In genomic region chr12:65664715-65665250, GRCh38 we compare ENCODE assay signal across 14 cellular contexts.
DNase-seq lines count a peak whose midpoint lies in the region; ATAC-seq and TF ChIP-seq lines count a peak whose summit lies in the region.
"Had no signal": no experiment of that assay in that cellular context is flagged by ENCODE, and none has a peak within 500 bp of the region (broad histone marks: within the 10 kb centered on the region; RNA-seq: fewer than 3 reads in every experiment).

No MANE protein-coding gene starts in this region.

- H3K4me1 ChIP-seq in PC-3 (ENCODE audit: insufficient read depth, low read length): peaks cover 20% of the 10 kb centered on the region
- H3K4me1 ChIP-seq: Caco-2, HAP-1 had no signal

- no peaks in the 10 kb centered on the region for H3K79me2 ChIP-seq in PC-3 (ENCODE audit: low read length)

- peaks cover 11 to 38% of the 10 kb centered on the region in 2 donors for H3K27me3 Mint-ChIP-seq in natural killer cell treated with Interleukin-12 subunit alpha and Interleukin-12 subunit beta and Interleukin-15 and Interleukin-18, amount 100 ng/mL, for 72 hours
- peaks cover 14% of the 10 kb centered on the region in 2 donors for H3K27me3 Mint-ChIP-seq in natural killer cell (ENCODE audit: low read depth in 2 of 2)
- H3K27me3 Mint-ChIP-seq: CD4-positive, alpha-beta T cell had no signal

- no peak overlapping the region for H3K4me2 ChIP-seq in PC-3 (ENCODE audit: low read length)

- CTCF ChIA-PET in PC-3 (lab: Charles Lee): no interaction called here

- peak; percentile 53 to 60 for ATAC-seq in natural killer cell treated with Interleukin-12 subunit alpha and Interleukin-12 subunit beta and Interleukin-15 and Interleukin-18, amount 100 ng/mL, for 72 hours
- ATAC-seq in natural killer cell (no peak), PC-3 (no peak)

- no peaks in the 10 kb centered on the region for H3F3A ChIP-seq in PC-3 (ENCODE audit: low read length, unreplicated experiment)

- peak overlapping the region; percentile 56 for H3K4me3 Mint-ChIP-seq in natural killer cell treated with Interleukin-12 subunit alpha and Interleukin-12 subunit beta and Interleukin-15 and Interleukin-18, amount 100 ng/mL, for 72 hours
- H3K4me3 Mint-ChIP-seq in natural killer cell: no peak overlapping the region
- H3K4me3 Mint-ChIP-seq: CD4-positive, alpha-beta T cell had no signal

- H3K36me3 Mint-ChIP-seq in natural killer cell treated with Interleukin-12 subunit alpha and Interleukin-12 subunit beta and Interleukin-15 and Interleukin-18, amount 100 ng/mL, for 72 hours: peaks cover 31% of the 10 kb centered on the region
- no peaks in the 10 kb centered on the region for H3K36me3 Mint-ChIP-seq in natural killer cell

- peaks cover 14% of the 10 kb centered on the region for H3K9me3 Mint-ChIP-seq in natural killer cell treated with Interleukin-12 subunit alpha and Interleukin-12 subunit beta and Interleukin-15 and Interleukin-18, amount 100 ng/mL, for 72 hours
- no peaks in the 10 kb centered on the region for H3K9me3 Mint-ChIP-seq in natural killer cell

- H3K36me3 ChIP-seq in PC-3 (ENCODE audit: low read depth, low read length): no peaks in the 10 kb centered on the region
- H3K36me3 ChIP-seq: HAP-1 had no signal

- no peak for DNase-seq in natural killer cell treated with Interleukin-12 subunit alpha and Interleukin-12 subunit beta and Interleukin-15 and Interleukin-18, amount 100 ng/mL, for 72 hours (ENCODE audit: low spot score)
- DNase-seq in natural killer cell (no peak), PC-3 (no peak), epithelial cell of prostate (ENCODE audit: low read depth, low spot score) (no peak), posterior cingulate gyrus (no peak), hippocampal formation (lab: John Stamatoyannopoulos, UW) (no peak), AG20443 (ENCODE audit: low spot score) (no peak)
- DNase-seq: ACHN; AML-193; Caco-2; CD4-positive, alpha-beta T cell had no signal

- H3K27ac ChIP-seq in PC-3 (ENCODE audit: low read length) (peak overlapping the region; percentile 78), epithelial cell of prostate (peak overlapping the region; percentile 67)
- H3K27ac ChIP-seq: C4-2B had no signal

- no peaks in the 10 kb centered on the region for H4K20me1 ChIP-seq in PC-3 (ENCODE audit: low read length)

- intact Hi-C loops in natural killer cell (cut with micrococcal nuclease) (no loop called here), PC-3 (cut with micrococcal nuclease) (no loop called here), posterior cingulate gyrus (cut with DNase I) (no loop called here)

- no peak overlapping the region for H2AFZ ChIP-seq in PC-3 (ENCODE audit: low read length)

- H3K9me2 ChIP-seq in PC-3 (replicated peaks; ENCODE audit: low read length): no peaks in the 10 kb centered on the region

- peaks cover 27 to 39% of the 10 kb centered on the region in 2 donors for H3K4me1 Mint-ChIP-seq in natural killer cell treated with Interleukin-12 subunit alpha and Interleukin-12 subunit beta and Interleukin-15 and Interleukin-18, amount 100 ng/mL, for 72 hours (ENCODE audit: low read depth in 2 of 2)
- H3K4me1 Mint-ChIP-seq in natural killer cell: no peaks in the 10 kb centered on the region

- POLR2A ChIA-PET in PC-3 (lab: Charles Lee; ENCODE audit: unreplicated experiment): no interaction called here

- TF ChIP-seq CTCF in natural killer cell (IDR thresholded peaks at IDR 0.05) (no peak), PC-3 (conservative IDR thresholded peaks at IDR 0.05; ENCODE audit: low read depth, low read length) (no peak)

- peak overlapping the region; percentile 65 to 72 for H3K27ac Mint-ChIP-seq in natural killer cell treated with Interleukin-12 subunit alpha and Interleukin-12 subunit beta and Interleukin-15 and Interleukin-18, amount 100 ng/mL, for 72 hours
- H3K27ac Mint-ChIP-seq in natural killer cell: no peak overlapping the region
- H3K27ac Mint-ChIP-seq: CD4-positive, alpha-beta T cell had no signal

- no peaks in the 10 kb centered on the region for H3K9me3 ChIP-seq in PC-3 (ENCODE audit: low read length)
- H3K9me3 ChIP-seq: Caco-2, HAP-1 had no signal

- no TSS peak for BruUV-seq in PC-3 (replicated peaks; lab: Mats Ljungman, UMichigan)

- H3K4me3 ChIP-seq in PC-3 (ENCODE audit: low read length): no peak overlapping the region
- H3K4me3 ChIP-seq: GM23248, HAP-1 had no signal

- no peaks in the 10 kb centered on the region for H3K27me3 ChIP-seq in PC-3 (ENCODE audit: low read length)

- H3K9ac ChIP-seq in PC-3 (ENCODE audit: low read length): peak overlapping the region; percentile 33; the same call in 1 of the 2 replicates
- H3K9ac ChIP-seq: GM23248 had no signal

Comparison
In these comparisons a context has a peak if more than half of its experiments do, and no peak if none do; other contexts are left out.
1. ATAC-seq: peak in natural killer cell treated with Interleukin-12 subunit alpha and Interleukin-12 subunit beta and Interleukin-15 and Interleukin-18, amount 100 ng/mL, for 72 hours (2 of 2); none in natural killer cell (0 of 3) and PC-3 (single experiment).
2. H3K27ac Mint-ChIP-seq: peak in natural killer cell treated with Interleukin-12 subunit alpha and Interleukin-12 subunit beta and Interleukin-15 and Interleukin-18, amount 100 ng/mL, for 72 hours (2 of 2); none in natural killer cell (0 of 2).